17 cellular contexts compared by ENCODE assay signal in the genomic region with DNA sequence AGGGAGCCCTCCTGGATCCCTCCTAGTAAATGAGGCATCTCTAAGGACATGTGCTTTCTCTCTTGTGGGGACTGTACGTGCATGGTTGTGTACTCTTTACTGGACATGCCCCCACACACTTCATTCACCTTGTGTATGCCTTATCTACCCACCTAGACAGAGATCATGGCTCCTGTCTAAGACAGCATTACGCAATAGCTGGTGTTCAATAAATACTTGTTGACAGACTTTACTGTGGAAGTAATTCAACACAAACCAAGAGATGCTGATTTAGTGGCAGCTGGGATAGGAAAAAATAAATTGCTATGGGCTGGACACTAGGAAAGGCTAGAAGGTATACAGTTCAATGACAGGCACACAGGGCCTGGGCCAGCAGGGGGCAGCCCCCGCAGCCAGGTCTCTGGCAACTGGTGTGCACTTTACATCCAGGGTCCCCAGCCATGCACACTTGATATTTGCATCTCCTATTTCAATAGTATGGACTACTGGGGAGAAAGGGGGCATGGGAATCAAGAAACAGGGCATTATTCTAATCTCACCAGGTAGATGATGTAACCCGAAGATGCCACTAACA. TPM values are rescaled to one million over a fixed set of nuclear protein-coding genes. Genes with fewer than 3 reads are reported as not detected.
DNase-seq lines count a peak whose midpoint lies in the region; ATAC-seq and TF ChIP-seq lines count a peak whose summit lies in the region.
"Had no signal": no experiment of that assay in that cellular context is flagged by ENCODE, and none has a peak within 500 bp of the region (broad histone marks: within the 10 kb centered on the region; RNA-seq: fewer than 3 reads in every experiment).

No MANE protein-coding gene starts in this region.

- CTCF ChIA-PET in OCI-LY7 (lab: Charles Lee; ENCODE audit: unreplicated experiment) = no interaction called here

- POLR2A ChIA-PET in OCI-LY7 (lab: Charles Lee) = no interaction called here

- no TSS peak for BruUV-seq in OCI-LY7 (replicated peaks; lab: Mats Ljungman, UMichigan)

- intact Hi-C loops in heart left ventricle (cut with DNase I) = no loop called here
- intact Hi-C loops in Right ventricle myocardium superior (cut with DNase I) = no loop called here
- intact Hi-C loops in OCI-LY7 (cut with micrococcal nuclease; ENCODE audit: unreplicated experiment) = no loop called here
- intact Hi-C loops in esophagus squamous epithelium (cut with DNase I) = no loop called here
- intact Hi-C loops in prostate gland (cut with DNase I) = no loop called here

- no peaks in the 10 kb centered on the region for H4K20me1 ChIP-seq in OCI-LY7 (ENCODE audit: insufficient read depth, low read length)

- no peak overlapping the region for H3K4me2 ChIP-seq in OCI-LY7 (ENCODE audit: low read length)

- H3K36me3 ChIP-seq in heart left ventricle (no peaks in the 10 kb centered on the region), OCI-LY7 (ENCODE audit: insufficient read depth, low read length) (no peaks in the 10 kb centered on the region), esophagus squamous epithelium (no peaks in the 10 kb centered on the region), prostate gland (no peaks in the 10 kb centered on the region)
- H3K36me3 ChIP-seq: HAP-1, left lung, SJSA1 had no signal

- no peaks in the 10 kb centered on the region for H3K79me2 ChIP-seq in OCI-LY7 (ENCODE audit: insufficient read depth, low read depth, low read length)

- 77 to 86% (median 85%) methylated on average over 4 of the region's 4 CpGs for WGBS in heart left ventricle, 4 donors
- WGBS in esophagus squamous epithelium, 2 donors = 76 to 79% methylated on average over 3 to 4 of the region's 4 CpGs
- 91% methylated on average over 4 of the region's 4 CpGs for WGBS in prostate gland

- no peak overlapping the region for H3K4me3 ChIP-seq in heart left ventricle
- H3K4me3 ChIP-seq in OCI-LY7 (ENCODE audit: low read depth, low read length, poor library complexity, severe bottlenecking) = no peak overlapping the region
- no peak overlapping the region for H3K4me3 ChIP-seq in esophagus squamous epithelium
- H3K4me3 ChIP-seq in prostate gland = no peak overlapping the region
- H3K4me3 ChIP-seq: HAP-1, left lung, SJSA1 had no signal

- TF ChIP-seq POLR2A in heart left ventricle (IDR thresholded peaks at IDR 0.05) (no peak), esophagus squamous epithelium (IDR thresholded peaks at IDR 0.05) (no peak), prostate gland (IDR thresholded peaks at IDR 0.05) (no peak)

- no peak overlapping the region for H3K27ac ChIP-seq in heart left ventricle
- no peak overlapping the region for H3K27ac ChIP-seq in OCI-LY7 (ENCODE audit: low read depth, low read length, poor library complexity, severe bottlenecking)
- H3K27ac ChIP-seq in foreskin keratinocyte = no peak overlapping the region
- no peak overlapping the region for H3K27ac ChIP-seq in esophagus squamous epithelium
- no peak overlapping the region for H3K27ac ChIP-seq in substantia nigra (ENCODE audit: low read depth, low read length, poor library complexity, severe bottlenecking)
- no peak overlapping the region for H3K27ac ChIP-seq in prostate gland
- H3K27ac ChIP-seq: left lung, SJSA1 had no signal

- DNase-seq in heart left ventricle = no peak
- no peak for DNase-seq in Right ventricle myocardium superior
- no peak for DNase-seq in OCI-LY7 (ENCODE audit: low spot score)
- DNase-seq in foreskin keratinocyte = no peak
- no peak for DNase-seq in esophagus squamous epithelium (lab: John Stamatoyannopoulos, UW)
- no peak for DNase-seq in substantia nigra (lab: John Stamatoyannopoulos, UW)
- no peak for DNase-seq in T-helper 9 cell
- no peak for DNase-seq in prostate gland (ENCODE audit: low spot score)
- DNase-seq: activated CD4-positive, alpha-beta T cell treated with anti-CD3 and anti-CD28 coated beads for 48 hours; AML-193; cerebellar nuclear complex; left lung; NCI-H446; nucleus accumbens had no signal

- H3K4me1 ChIP-seq in heart left ventricle (peaks cover 0 to 5% (median 0%) of the 10 kb centered on the region in 12 donors), OCI-LY7 (ENCODE audit: insufficient read depth, low read length, poor library complexity, severe bottlenecking) (no peaks in the 10 kb centered on the region), foreskin keratinocyte (no peaks in the 10 kb centered on the region), esophagus squamous epithelium (no peaks in the 10 kb centered on the region), prostate gland (replicated peaks) (no peaks in the 10 kb centered on the region)
- H3K4me1 ChIP-seq: HAP-1, left lung had no signal

- peak in 9 of 12 donors; percentile 11 to 56 (median 28) for TF ChIP-seq CTCF in heart left ventricle (IDR thresholded peaks at IDR 0.05)
- peak; percentile 67 for TF ChIP-seq CTCF in OCI-LY7 (conservative IDR thresholded peaks at IDR 0.05; ENCODE audit: low read length)
- TF ChIP-seq CTCF in foreskin keratinocyte (conservative IDR thresholded peaks at IDR 0.05) = peak; percentile 45
- TF ChIP-seq CTCF in esophagus squamous epithelium (IDR thresholded peaks at IDR 0.05) = peak in 1 of 6 experiments; percentile 16
- TF ChIP-seq CTCF in prostate gland (IDR thresholded peaks at IDR 0.05) = no peak

- ATAC-seq in heart left ventricle (peak in 1 of 4 donors; percentile 29), Right ventricle myocardium superior (ENCODE audit: poor library complexity) (no peak), foreskin keratinocyte (peak; percentile 23)
- ATAC-seq: left lung had no signal

- H2AFZ ChIP-seq in OCI-LY7 (ENCODE audit: low read length) = no peak overlapping the region

- H3K9me3 ChIP-seq in heart left ventricle (no peaks in the 10 kb centered on the region), OCI-LY7 (ENCODE audit: low read length) (no peaks in the 10 kb centered on the region), esophagus squamous epithelium (no peaks in the 10 kb centered on the region), prostate gland (no peaks in the 10 kb centered on the region)
- H3K9me3 ChIP-seq: HAP-1, left lung, SJSA1 had no signal

- H3K27me3 ChIP-seq in heart left ventricle (no peaks in the 10 kb centered on the region), foreskin keratinocyte (no peaks in the 10 kb centered on the region), esophagus squamous epithelium (no peaks in the 10 kb centered on the region), prostate gland (replicated peaks; ENCODE audit: insufficient read depth) (no peaks in the 10 kb centered on the region)
- H3K27me3 ChIP-seq: left lung, SJSA1 had no signal

- H3K9me2 ChIP-seq in OCI-LY7 (ENCODE audit: insufficient read depth, low read length) = no peaks in the 10 kb centered on the region

RNA-seq across cellular contexts. Expression of a gene that starts 24.2 kb away (rescaled TPM):
- total RNA-seq in heart left ventricle = 1 to 10 TPM in 4 of 9 donors, under 1 TPM in 5; 0.31 to 1.1 (median 0.87) TPM
- polyA plus RNA-seq in heart left ventricle = under 1 TPM; 0.46 to 0.80 TPM
- 0.51 TPM for total RNA-seq in Right ventricle myocardium superior
- total RNA-seq in OCI-LY7 (2014; rRNA removed; shearing (Covaris generic)) = not detected in 2 replicates
- total RNA-seq in OCI-LY7 (2022) = not detected in 2 replicates
- total RNA-seq in foreskin keratinocyte = 0.25 and 0.41 TPM in 2 replicates
- polyA plus RNA-seq in foreskin keratinocyte = 0.33 and 0.53 TPM in 2 replicates
- total RNA-seq in esophagus squamous epithelium = 1 to 10 TPM in 1 of 4 donors, under 1 TPM in 3; 0.26 to 1.7 (median 0.50) TPM
- total RNA-seq in prostate gland = 1 to 10 TPM; 1.1 to 2.1 TPM
- total RNA-seq: activated T-helper 2 cell treated with anti-CD3 and anti-CD28 coated beads, Interferon-gamma antibody, Interleukin-2, Interleukin-4, amounts not matched to agents 10 μg/mL and 5 μg/mL and 100 μg/mL, durations not matched to agents 14 hours and 24 hours and 36 hours had no signal

Comparison
In these comparisons a context has a peak if more than half of its experiments do, and no peak if none do; other contexts are left out.
1. CTCF ChIP-seq: peak in heart left ventricle (9 of 12), OCI-LY7 (single experiment) and foreskin keratinocyte (single experiment); none in prostate gland (0 of 4).